8 cellular contexts compared by ENCODE assay signal in the genomic region with DNA sequence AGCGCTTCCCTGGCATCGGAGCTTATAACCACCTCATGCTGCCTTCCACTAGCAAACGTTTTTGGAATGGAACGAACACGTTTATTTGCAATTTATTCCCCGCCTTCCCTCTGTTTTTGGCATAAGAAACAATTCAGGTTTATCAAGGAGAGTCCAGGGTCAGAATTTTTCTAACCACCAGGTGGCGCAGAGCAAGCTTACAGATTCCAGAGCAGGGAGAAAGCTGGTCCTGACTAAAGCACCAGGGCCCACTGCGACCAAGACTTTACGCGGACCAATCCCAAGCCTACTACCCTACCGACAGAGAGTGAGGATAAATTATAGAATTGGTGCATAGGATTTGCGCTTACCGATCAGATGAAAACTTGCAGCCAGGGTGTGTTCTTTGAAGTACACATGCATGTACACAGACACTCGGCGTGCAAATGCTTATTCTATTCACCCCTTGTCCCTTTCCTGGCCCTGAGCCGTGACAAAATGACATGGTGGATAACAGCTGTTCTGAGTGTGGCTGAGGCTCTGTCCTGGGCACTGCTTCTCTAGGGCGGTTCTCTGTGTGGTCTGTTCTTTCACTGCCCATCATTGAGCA. TPM values are rescaled to one million over a fixed set of nuclear protein-coding genes. Genes with fewer than 3 reads are reported as not detected.
A peak's percentile ranks its signal among the peaks of the same experiment; 100 is the strongest.
DNase-seq lines count a peak whose midpoint lies in the region; TF ChIP-seq lines count a peak whose summit lies in the region.

No MANE protein-coding gene starts in this region.

- H3K36me3 ChIP-seq in brain microvascular endothelial cell (replicated peaks) (peaks cover 10% of the 10 kb centered on the region), skeletal muscle satellite cell (ENCODE audit: insufficient read depth, low read length) (peaks cover 9% of the 10 kb centered on the region)

- H3K4me3 ChIP-seq in brain microvascular endothelial cell (ENCODE audit: low read depth, low read length) (peak overlapping the region; percentile 24), skeletal muscle satellite cell (ENCODE audit: low read length) (peak overlapping the region; percentile 33)

- DNase-seq in D341Med (ENCODE audit: low spot score) (peak; percentile 84), GOT3 (lab: John Stamatoyannopoulos, UW) (peak; percentile 3), NCI-H1105 (lab: John Stamatoyannopoulos, UW) (peak; percentile 40), T-helper 9 cell (peak; percentile 49), brain microvascular endothelial cell (peak; percentile 78), iPS-NIHi11 (ENCODE audit: low spot score) (peak; percentile 84), DMS153 (lab: John Stamatoyannopoulos, UW) (no peak)

- peak; percentile 81 for TF ChIP-seq CTCF in brain microvascular endothelial cell (IDR thresholded peaks at IDR 0.05; ENCODE audit: low read depth, low read length, missing control alignments)

- in situ Hi-C loops in brain microvascular endothelial cell (cut with HindIII; ENCODE audit: low pct_ligation_motif_present, low sequenced_read_pairs) = no loop called here

- no peak overlapping the region for H3K9ac ChIP-seq in skeletal muscle satellite cell (ENCODE audit: low read depth, low read length)

- no peaks in the 10 kb centered on the region for H3K9me3 ChIP-seq in skeletal muscle satellite cell (replicated peaks; ENCODE audit: low read length)

- H3K4me2 ChIP-seq in skeletal muscle satellite cell (ENCODE audit: low read length) = peak overlapping the region; percentile 43

- H3K27me3 ChIP-seq in brain microvascular endothelial cell (replicated peaks) (no peaks in the 10 kb centered on the region), skeletal muscle satellite cell (ENCODE audit: control insufficient read depth, insufficient read depth, low read length) (no peaks in the 10 kb centered on the region)

- no peak overlapping the region for H3K27ac ChIP-seq in brain microvascular endothelial cell

- peaks cover 7% of the 10 kb centered on the region for H3K4me1 ChIP-seq in skeletal muscle satellite cell (ENCODE audit: control insufficient read depth, insufficient read depth, low read length)

RNA-seq across cellular contexts. Expression of gene NAPG, which starts 34.7 kb away (rescaled TPM):
- total RNA-seq in skeletal muscle satellite cell (2012; rRNA removed) = 34.3 and 43.1 TPM in 2 replicates
